ENCODE assay signal across 8 cellular contexts in the genomic region with DNA sequence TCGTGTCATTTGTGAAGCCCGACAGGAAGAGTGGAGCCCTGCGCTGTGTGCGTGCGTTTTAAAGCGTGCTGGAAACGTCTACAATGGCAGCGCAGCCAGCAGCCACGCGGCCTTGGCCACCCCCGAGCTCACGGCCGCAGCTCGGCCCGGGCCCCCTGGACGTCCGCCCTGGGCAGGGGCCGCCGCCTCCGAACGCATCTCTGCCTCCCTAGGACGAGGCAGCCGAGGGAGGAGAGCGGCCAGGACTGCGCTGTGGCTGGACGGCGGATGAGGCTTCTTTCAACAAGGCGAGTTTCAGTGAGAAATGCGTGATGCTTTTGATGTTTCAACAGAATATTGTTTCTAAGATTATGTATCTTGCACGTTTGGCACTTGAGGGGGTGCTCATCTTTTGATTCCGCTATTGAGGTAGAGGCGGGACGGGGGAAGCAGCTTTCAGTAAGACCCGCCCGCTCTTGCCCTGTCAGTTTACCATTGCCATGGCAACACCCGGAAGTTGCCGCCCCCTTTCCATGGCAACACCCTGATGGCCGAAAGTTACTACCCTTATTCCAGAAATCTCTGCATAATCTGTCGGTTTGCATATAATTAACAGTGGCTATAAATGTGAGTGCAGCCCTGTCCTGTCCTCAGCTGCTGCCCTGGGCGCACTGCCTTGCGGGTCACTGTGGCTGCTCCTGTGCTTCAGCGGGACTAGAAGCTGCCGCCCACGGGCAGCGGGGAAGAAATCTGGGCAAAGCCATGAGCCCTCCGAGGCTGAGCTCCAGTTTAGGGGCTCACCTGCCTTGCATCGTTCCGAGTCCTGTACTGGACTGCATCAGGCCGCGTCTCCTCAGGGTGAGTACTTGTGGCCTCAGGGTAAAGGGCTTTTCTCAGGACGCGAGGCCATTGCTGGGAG. TPM values are rescaled to one million over a fixed set of nuclear protein-coding genes. Genes with fewer than 3 reads are reported as not detected.
DNase-seq lines count a peak whose midpoint lies in the region; ATAC-seq and TF ChIP-seq lines count a peak whose summit lies in the region.

No MANE protein-coding gene starts in this region.

- TF ChIP-seq POLR2A in heart left ventricle (IDR thresholded peaks at IDR 0.05) (no peak), prostate gland (IDR thresholded peaks at IDR 0.05) (peak; percentile 24)

- H3K27ac ChIP-seq in heart left ventricle (peak overlapping the region in 4 of 12 donors; percentile 7 to 42 (median 22)), prostate gland (peak overlapping the region; percentile 70 to 71), upper lobe of right lung (no peak overlapping the region)

- peaks cover 18% of the 10 kb centered on the region for H3K4me1 ChIP-seq in adipocyte (ENCODE audit: control insufficient read depth, insufficient read depth, low read length)
- peaks cover 0 to 18% (median 0%) of the 10 kb centered on the region in 12 donors for H3K4me1 ChIP-seq in heart left ventricle
- no peaks in the 10 kb centered on the region for H3K4me1 ChIP-seq in prostate gland (replicated peaks)
- peaks cover 5% of the 10 kb centered on the region for H3K4me1 ChIP-seq in upper lobe of right lung

- ATAC-seq in GM21447 (IDR thresholded peaks at IDR 0.05; ENCODE audit: unreplicated experiment) (peak; percentile 90), SK-N-SH treated with all-trans-retinoic acid at 6 μM for 48 hours (peak; percentile 89), heart left ventricle (peak; percentile 88 to 94 (median 91)), upper lobe of right lung (peak; percentile 87)

- H3K9ac ChIP-seq in adipocyte (ENCODE audit: low read length), result peak overlapping the region; percentile 83

- H3K9me3 ChIP-seq in adipocyte (ENCODE audit: control insufficient read depth, low read length), result no peaks in the 10 kb centered on the region
- no peaks in the 10 kb centered on the region for H3K9me3 ChIP-seq in heart left ventricle
- no peaks in the 10 kb centered on the region for H3K9me3 ChIP-seq in prostate gland
- H3K9me3 ChIP-seq in upper lobe of right lung, result no peaks in the 10 kb centered on the region

- H3K36me3 ChIP-seq in adipocyte (ENCODE audit: control insufficient read depth, insufficient read depth, low read length, severe bottlenecking), result no peaks in the 10 kb centered on the region
- H3K36me3 ChIP-seq in heart left ventricle, result no peaks in the 10 kb centered on the region
- H3K36me3 ChIP-seq in prostate gland, result no peaks in the 10 kb centered on the region
- H3K36me3 ChIP-seq in upper lobe of right lung, result no peaks in the 10 kb centered on the region

- DNase-seq in D341Med (ENCODE audit: low spot score) (peak; percentile 94), adipocyte (ENCODE audit: low read depth) (peak; percentile 82), heart left ventricle (peak; percentile 80 to 91 (median 83)), prostate gland (ENCODE audit: low spot score) (peak; percentile 93), upper lobe of right lung (peak; percentile 87)

- WGBS in heart left ventricle, 4 donors, result 25 to 43% (median 38%) methylated on average over 39 to 52 of the region's 52 CpGs
- WGBS in prostate gland, result 33% methylated on average over 48 of the region's 52 CpGs

- H3K27me3 ChIP-seq in adipocyte (replicated peaks; ENCODE audit: control insufficient read depth, insufficient read depth, low read length) (no peaks in the 10 kb centered on the region), heart left ventricle (no peaks in the 10 kb centered on the region), prostate gland (replicated peaks; ENCODE audit: insufficient read depth) (no peaks in the 10 kb centered on the region), upper lobe of right lung (no peaks in the 10 kb centered on the region)

- TF ChIP-seq RAD21 in Ishikawa (IDR thresholded peaks at IDR 0.05; ENCODE audit: low read depth), result no peak

- H3K4me3 ChIP-seq in adipocyte (ENCODE audit: low read length), result peak overlapping the region; percentile 88
- peak overlapping the region; percentile 22 to 77 (median 58) for H3K4me3 ChIP-seq in heart left ventricle
- H3K4me3 ChIP-seq in prostate gland, result peak overlapping the region; percentile 48 to 53
- H3K4me3 ChIP-seq in upper lobe of right lung, result peak overlapping the region; percentile 58

- no peak for TF ChIP-seq EP300 in Ishikawa (IDR thresholded peaks at IDR 0.05; ENCODE audit: borderline replicate concordance)

- intact Hi-C loops in heart left ventricle (cut with DNase I) (no loop called here), prostate gland (cut with DNase I) (loop anchor here (5.0 kb wide), 1 partner anchor 110 kb away; no protein-coding TSS in a partner anchor), upper lobe of right lung (cut with DNase I) (no loop called here)

- no peak for TF ChIP-seq CTCF in heart left ventricle (IDR thresholded peaks at IDR 0.05)
- TF ChIP-seq CTCF in prostate gland (IDR thresholded peaks at IDR 0.05), result no peak
- TF ChIP-seq CTCF in upper lobe of right lung (IDR thresholded peaks at IDR 0.05), result no peak

TF ChIP-seq in Ishikawa, 13 proteins besides CTCF, POLR2A, EP300 and RAD21 (continues in another document):
- no peak for TF ChIP-seq NFIC (IDR thresholded peaks at IDR 0.05)
- no peak for TF ChIP-seq TCF12 (IDR thresholded peaks at IDR 0.05; ENCODE audit: low read depth)
- TF ChIP-seq TEAD4 (IDR thresholded peaks at IDR 0.05), result no peak
- TF ChIP-seq FOXM1 (IDR thresholded peaks at IDR 0.05; ENCODE audit: borderline replicate concordance, low read depth), result no peak
- TF ChIP-seq, protein P1, sequence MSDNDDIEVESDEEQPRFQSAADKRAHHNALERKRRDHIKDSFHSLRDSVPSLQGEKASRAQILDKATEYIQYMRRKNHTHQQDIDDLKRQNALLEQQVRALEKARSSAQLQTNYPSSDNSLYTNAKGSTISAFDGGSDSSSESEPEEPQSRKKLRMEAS (IDR thresholded peaks at IDR 0.05), result peak; percentile 34; the same call in 1 of the 2 replicates
- no peak for TF ChIP-seq ZBTB7A (IDR thresholded peaks at IDR 0.05; ENCODE audit: low read depth)

TF ChIP-seq in SK-N-SH treated with all-trans-retinoic acid at 6 μM for 48 hours, 23 proteins besides CTCF, POLR2A, EP300 and RAD21:
- TF ChIP-seq ISL1 (CRISPR knock-in tag; IDR thresholded peaks at IDR 0.05), result no peak
- TF ChIP-seq, protein P2, sequence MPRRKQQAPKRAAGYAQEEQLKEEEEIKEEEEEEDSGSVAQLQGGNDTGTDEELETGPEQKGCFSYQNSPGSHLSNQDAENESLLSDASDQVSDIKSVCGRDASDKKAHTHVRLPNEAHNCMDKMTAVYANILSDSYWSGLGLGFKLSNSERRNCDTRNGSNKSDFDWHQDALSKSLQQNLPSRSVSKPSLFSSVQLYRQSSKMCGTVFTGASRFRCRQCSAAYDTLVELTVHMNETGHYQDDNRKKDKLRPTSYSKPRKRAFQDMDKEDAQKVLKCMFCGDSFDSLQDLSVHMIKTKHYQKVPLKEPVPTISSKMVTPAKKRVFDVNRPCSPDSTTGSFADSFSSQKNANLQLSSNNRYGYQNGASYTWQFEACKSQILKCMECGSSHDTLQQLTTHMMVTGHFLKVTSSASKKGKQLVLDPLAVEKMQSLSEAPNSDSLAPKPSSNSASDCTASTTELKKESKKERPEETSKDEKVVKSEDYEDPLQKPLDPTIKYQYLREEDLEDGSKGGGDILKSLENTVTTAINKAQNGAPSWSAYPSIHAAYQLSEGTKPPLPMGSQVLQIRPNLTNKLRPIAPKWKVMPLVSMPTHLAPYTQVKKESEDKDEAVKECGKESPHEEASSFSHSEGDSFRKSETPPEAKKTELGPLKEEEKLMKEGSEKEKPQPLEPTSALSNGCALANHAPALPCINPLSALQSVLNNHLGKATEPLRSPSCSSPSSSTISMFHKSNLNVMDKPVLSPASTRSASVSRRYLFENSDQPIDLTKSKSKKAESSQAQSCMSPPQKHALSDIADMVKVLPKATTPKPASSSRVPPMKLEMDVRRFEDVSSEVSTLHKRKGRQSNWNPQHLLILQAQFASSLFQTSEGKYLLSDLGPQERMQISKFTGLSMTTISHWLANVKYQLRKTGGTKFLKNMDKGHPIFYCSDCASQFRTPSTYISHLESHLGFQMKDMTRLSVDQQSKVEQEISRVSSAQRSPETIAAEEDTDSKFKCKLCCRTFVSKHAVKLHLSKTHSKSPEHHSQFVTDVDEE (CRISPR knock-in tag; IDR thresholded peaks at IDR 0.05), result no peak
- no peak for TF ChIP-seq CSDC2 (CRISPR knock-in tag; IDR thresholded peaks at IDR 0.05)
- TF ChIP-seq ESRRG (CRISPR knock-in tag; IDR thresholded peaks at IDR 0.05), result no peak
- TF ChIP-seq PPARA (CRISPR knock-in tag; IDR thresholded peaks at IDR 0.05; ENCODE audit: borderline replicate concordance), result no peak
- TF ChIP-seq TCF4 (CRISPR knock-in tag; IDR thresholded peaks at IDR 0.05; ENCODE audit: borderline replicate concordance), result no peak
- TF ChIP-seq, protein P3, sequence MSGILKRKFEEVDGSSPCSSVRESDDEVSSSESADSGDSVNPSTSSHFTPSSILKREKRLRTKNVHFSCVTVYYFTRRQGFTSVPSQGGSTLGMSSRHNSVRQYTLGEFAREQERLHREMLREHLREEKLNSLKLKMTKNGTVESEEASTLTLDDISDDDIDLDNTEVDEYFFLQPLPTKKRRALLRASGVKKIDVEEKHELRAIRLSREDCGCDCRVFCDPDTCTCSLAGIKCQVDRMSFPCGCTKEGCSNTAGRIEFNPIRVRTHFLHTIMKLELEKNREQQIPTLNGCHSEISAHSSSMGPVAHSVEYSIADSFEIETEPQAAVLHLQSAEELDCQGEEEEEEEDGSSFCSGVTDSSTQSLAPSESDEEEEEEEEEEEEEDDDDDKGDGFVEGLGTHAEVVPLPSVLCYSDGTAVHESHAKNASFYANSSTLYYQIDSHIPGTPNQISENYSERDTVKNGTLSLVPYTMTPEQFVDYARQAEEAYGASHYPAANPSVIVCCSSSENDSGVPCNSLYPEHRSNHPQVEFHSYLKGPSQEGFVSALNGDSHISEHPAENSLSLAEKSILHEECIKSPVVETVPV (CRISPR knock-in tag; IDR thresholded peaks at IDR 0.05), result no peak
- no peak for TF ChIP-seq ZFP30 (CRISPR knock-in tag; IDR thresholded peaks at IDR 0.05)
- TF ChIP-seq ZNF70 (CRISPR knock-in tag; IDR thresholded peaks at IDR 0.05), result no peak

RNA-seq across cellular contexts. Expression of gene ADNP2, which starts 38.6 kb away (rescaled TPM):
- total RNA-seq in heart left ventricle, result 10 to 100 TPM in 4 of 9 donors, 1 to 10 TPM in 5; 6.7 to 13.1 (median 8.8) TPM
- 10 to 100 TPM in 1 of 2 donors, 1 to 10 TPM in 1; 3.0 to 12.3 TPM for polyA plus RNA-seq in heart left ventricle
- 10 to 100 TPM; 17.5 to 36.0 TPM for total RNA-seq in prostate gland
- 14.2 TPM for total RNA-seq in upper lobe of right lung
